10 cellular contexts compared by ENCODE assay signal in the genomic region with DNA sequence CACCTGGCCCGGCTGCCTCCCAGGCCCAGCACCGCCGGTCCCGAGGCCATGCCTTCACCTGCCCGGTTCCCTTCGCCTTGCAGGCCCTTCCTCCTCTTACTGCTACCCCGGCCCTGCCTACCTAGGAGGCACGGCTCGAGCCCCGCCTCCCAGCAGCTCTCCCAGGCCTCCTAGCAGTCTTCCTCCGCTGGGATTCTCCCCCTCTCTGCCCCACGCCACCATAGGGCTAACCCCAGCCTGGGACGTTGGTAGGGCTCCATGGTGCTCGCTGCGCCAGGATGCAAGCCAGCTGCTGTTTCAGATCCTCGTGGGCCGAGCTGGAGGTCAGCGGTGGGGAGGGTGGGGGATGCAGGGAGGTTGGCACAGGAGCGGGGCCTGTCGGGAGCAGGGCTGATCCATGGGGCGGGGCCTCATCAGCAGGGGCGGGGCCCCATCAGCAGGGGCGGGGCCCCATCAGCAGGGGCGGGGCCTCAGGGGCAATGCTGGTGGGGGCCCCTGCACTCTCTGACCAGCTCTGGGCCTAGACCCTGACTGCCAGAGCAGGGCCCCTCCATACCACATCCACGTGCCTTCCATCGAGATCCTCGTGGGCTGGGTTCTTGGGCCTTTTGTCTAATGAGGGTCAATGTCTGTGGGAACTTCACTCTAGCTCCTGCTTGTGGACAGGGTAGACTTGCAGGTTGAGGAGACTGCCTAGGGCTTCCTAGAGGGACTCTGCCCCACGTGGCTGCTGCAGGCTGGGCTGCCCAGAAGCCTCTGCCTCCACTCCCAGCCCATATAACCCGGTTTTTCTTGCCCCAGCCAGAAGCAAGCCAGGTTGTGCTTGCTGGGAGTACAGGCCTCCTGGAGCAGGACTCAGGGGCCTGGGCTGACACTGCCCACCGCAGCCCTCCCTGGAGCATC.
DNase-seq lines count a peak whose midpoint lies in the region; ATAC-seq and TF ChIP-seq lines count a peak whose summit lies in the region.
"Had no signal": no experiment of that assay in that cellular context is flagged by ENCODE, and none has a peak within 500 bp of the region (broad histone marks: within the 10 kb centered on the region; RNA-seq: fewer than 3 reads in every experiment).

No MANE protein-coding gene starts in this region.

- H3K4me3 Mint-ChIP-seq in activated naive CD4-positive, alpha-beta T cell treated with anti-CD3 and anti-CD28 coated beads for 36 hours: no peak overlapping the region

- CTCF ChIA-PET in activated naive CD4-positive, alpha-beta T cell treated with anti-CD3 and anti-CD28 coated beads for 36 hours (lab: Charles Lee): interaction anchor here (0.5 to 3.2 kb wide), 21 partner anchors 10 to 526 kb away, joined by 3 to 11 read pairs (median 4); a partner anchor contains a TSS

- peak overlapping the region in 2 of 4 donors; percentile 41 to 43 for H3K4me3 ChIP-seq in Peyer's patch
- H3K4me3 ChIP-seq in cardiac muscle cell: no peak overlapping the region
- peak overlapping the region in 4 of 7 experiments; percentile 34 to 43 (median 40) for H3K4me3 ChIP-seq in skin epidermis
- H3K4me3 ChIP-seq: SK-N-MC had no signal

- no peak for TF ChIP-seq POLR2A in Peyer's patch (IDR thresholded peaks at IDR 0.05)

- intact Hi-C loops in activated naive CD4-positive, alpha-beta T cell treated with anti-CD3 and anti-CD28 coated beads for 36 hours (cut with micrococcal nuclease): loop anchor here (1.0 to 10.0 kb wide), 4 partner anchors 83 to 337 kb away; no protein-coding TSS in a partner anchor

- H3K9me3 Mint-ChIP-seq in activated naive CD4-positive, alpha-beta T cell treated with anti-CD3 and anti-CD28 coated beads for 36 hours: no peaks in the 10 kb centered on the region

- H3K36me3 Mint-ChIP-seq in activated naive CD4-positive, alpha-beta T cell treated with anti-CD3 and anti-CD28 coated beads for 36 hours (ENCODE audit: low read depth): no peaks in the 10 kb centered on the region

- peaks cover 4% of the 10 kb centered on the region for H3K4me1 Mint-ChIP-seq in activated naive CD4-positive, alpha-beta T cell treated with anti-CD3 and anti-CD28 coated beads for 36 hours (ENCODE audit: low read depth)

- no peak overlapping the region for H3K27ac ChIP-seq in Peyer's patch
- no peak overlapping the region for H3K27ac ChIP-seq in cardiac muscle cell
- H3K27ac ChIP-seq in skin epidermis: peak overlapping the region in 1 of 21 experiments; percentile 31
- H3K27ac ChIP-seq: SK-N-MC, thoracic aorta had no signal

- DNase-seq in activated naive CD4-positive, alpha-beta T cell treated with Interleukin-2 at 50 U/mL for 16 hours: peak; percentile 26
- DNase-seq in activated naive CD4-positive, alpha-beta T cell treated with anti-CD3 and anti-CD28 coated beads for 36 hours: no peak
- DNase-seq in Peyer's patch (peak; percentile 10 to 51 (median 47)), cardiac muscle cell (ENCODE audit: low read depth in 1 of 2, low spot score in 1 of 2) (peak; percentile 19), mucosa of gallbladder (ENCODE audit: low spot score) (no peak), NOMO-1 (lab: John Stamatoyannopoulos, UW; ENCODE audit: unreplicated experiment in 2 of 2) (no peak)

- H3K36me3 ChIP-seq in Peyer's patch (no peaks in the 10 kb centered on the region), cardiac muscle cell (no peaks in the 10 kb centered on the region)
- H3K36me3 ChIP-seq: thoracic aorta had no signal

- H3K27ac Mint-ChIP-seq in activated naive CD4-positive, alpha-beta T cell treated with anti-CD3 and anti-CD28 coated beads for 36 hours: no peak overlapping the region

- H3K9me3 ChIP-seq in Peyer's patch (no peaks in the 10 kb centered on the region), cardiac muscle cell (ENCODE audit: low read depth) (no peaks in the 10 kb centered on the region)
- H3K9me3 ChIP-seq: thoracic aorta had no signal

- H3K27me3 ChIP-seq in Peyer's patch (no peaks in the 10 kb centered on the region), cardiac muscle cell (no peaks in the 10 kb centered on the region)

- no peaks in the 10 kb centered on the region for H3K27me3 Mint-ChIP-seq in activated naive CD4-positive, alpha-beta T cell treated with anti-CD3 and anti-CD28 coated beads for 36 hours (ENCODE audit: low read depth)

- no peak for ATAC-seq in GM19463 (IDR thresholded peaks at IDR 0.05; ENCODE audit: unreplicated experiment)

- TF ChIP-seq CTCF in Peyer's patch (IDR thresholded peaks at IDR 0.05) (no peak), cardiac muscle cell (IDR thresholded peaks at IDR 0.05; ENCODE audit: low read depth, low read length) (no peak)

- peaks cover 0 to 11% (median 0%) of the 10 kb centered on the region in 4 donors for H3K4me1 ChIP-seq in Peyer's patch
- H3K4me1 ChIP-seq in cardiac muscle cell (ENCODE audit: low read depth): no peaks in the 10 kb centered on the region

Comparison
In these comparisons a context has a peak if more than half of its experiments do, and no peak if none do; other contexts are left out.
1. DNase-seq: peak in activated naive CD4-positive, alpha-beta T cell treated with Interleukin-2 at 50 U/mL for 16 hours (single experiment), Peyer's patch (3 of 3) and cardiac muscle cell (2 of 2); none in activated naive CD4-positive, alpha-beta T cell treated with anti-CD3 and anti-CD28 coated beads for 36 hours (single experiment), mucosa of gallbladder (single experiment) and NOMO-1 (0 of 2).